In the genomic region with DNA sequence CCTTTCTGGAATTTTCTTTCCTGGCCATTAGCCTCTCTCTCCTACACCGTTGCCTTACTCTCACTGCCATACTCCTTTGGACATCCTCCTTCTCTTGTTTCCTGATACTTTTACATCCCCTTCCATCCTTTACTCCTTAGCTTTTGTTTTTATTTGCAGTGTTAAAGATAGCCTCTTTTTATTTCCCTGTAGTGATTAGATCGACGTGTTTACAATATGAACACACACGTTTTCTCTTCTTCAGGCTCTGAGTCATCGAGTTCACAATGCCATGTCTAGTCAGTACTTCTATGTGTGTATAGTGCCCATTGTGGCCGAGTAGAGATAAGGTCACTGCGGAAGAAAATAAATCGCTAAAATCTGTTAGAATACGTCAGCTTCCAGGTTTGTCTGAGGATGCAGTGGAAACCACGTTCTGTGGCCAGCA, we compare ENCODE assay signal across 2 cellular contexts.
TF ChIP-seq lines count a peak whose summit lies in the region.

No MANE protein-coding gene starts in this region.

TF ChIP-seq in A549, 52 proteins besides CTCF, POLR2A, EP300 and RAD21 (continued from another document):
- TF ChIP-seq, protein P1, sequence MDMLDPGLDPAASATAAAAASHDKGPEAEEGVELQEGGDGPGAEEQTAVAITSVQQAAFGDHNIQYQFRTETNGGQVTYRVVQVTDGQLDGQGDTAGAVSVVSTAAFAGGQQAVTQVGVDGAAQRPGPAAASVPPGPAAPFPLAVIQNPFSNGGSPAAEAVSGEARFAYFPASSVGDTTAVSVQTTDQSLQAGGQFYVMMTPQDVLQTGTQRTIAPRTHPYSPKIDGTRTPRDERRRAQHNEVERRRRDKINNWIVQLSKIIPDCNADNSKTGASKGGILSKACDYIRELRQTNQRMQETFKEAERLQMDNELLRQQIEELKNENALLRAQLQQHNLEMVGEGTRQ (IDR thresholded peaks at IDR 0.05): no peak
- no peak for TF ChIP-seq HEYL (CRISPR knock-in tag; IDR thresholded peaks at IDR 0.05)
- TF ChIP-seq CBX2 (IDR thresholded peaks at IDR 0.05; ENCODE audit: borderline replicate concordance, low read depth): no peak
- no peak for TF ChIP-seq ESRRA (IDR thresholded peaks at IDR 0.05; ENCODE audit: borderline replicate concordance, low read length)
- TF ChIP-seq JUNB (IDR thresholded peaks at IDR 0.05): 0 out of 2 replicates have a peak, but pooled peaks have one; percentile 47
- no peak for TF ChIP-seq NPAS2 (CRISPR knock-in tag; IDR thresholded peaks at IDR 0.05; ENCODE audit: borderline replicate concordance)
- no peak for TF ChIP-seq ZSCAN20 (CRISPR knock-in tag; IDR thresholded peaks at IDR 0.05)
- no peak for TF ChIP-seq HOXA7 (CRISPR knock-in tag; IDR thresholded peaks at IDR 0.05)
- no peak for TF ChIP-seq ZC3H11A (IDR thresholded peaks at IDR 0.05)
- TF ChIP-seq FOSL2 (IDR thresholded peaks at IDR 0.05): 0 out of 2 replicates have a peak, but pooled peaks have one; percentile 26
- peak; percentile 92 for TF ChIP-seq FOSL2 (CRISPR knock-in tag; IDR thresholded peaks at IDR 0.05)
- no peak for TF ChIP-seq BHLHE40 (IDR thresholded peaks at IDR 0.05; ENCODE audit: low read depth, low read length)
- TF ChIP-seq CBX8 (IDR thresholded peaks at IDR 0.05): no peak
- no peak for TF ChIP-seq RNF2 (IDR thresholded peaks at IDR 0.05; ENCODE audit: borderline replicate concordance, low read depth)
- TF ChIP-seq MAFK (IDR thresholded peaks at IDR 0.05; ENCODE audit: partially characterized antibody): peak; percentile 35
- TF ChIP-seq CHD2 (IDR thresholded peaks at IDR 0.05; ENCODE audit: low read length, partially characterized antibody): no peak
- TF ChIP-seq, protein P2, sequence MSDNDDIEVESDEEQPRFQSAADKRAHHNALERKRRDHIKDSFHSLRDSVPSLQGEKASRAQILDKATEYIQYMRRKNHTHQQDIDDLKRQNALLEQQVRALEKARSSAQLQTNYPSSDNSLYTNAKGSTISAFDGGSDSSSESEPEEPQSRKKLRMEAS (IDR thresholded peaks at IDR 0.05): no peak
- TF ChIP-seq NR3C1 (IDR thresholded peaks at IDR 0.05): no peak
- TF ChIP-seq RFX5 (IDR thresholded peaks at IDR 0.05): no peak
- peak; percentile 44 for TF ChIP-seq SMC3 (IDR thresholded peaks at IDR 0.05)
- TF ChIP-seq, protein P3, sequence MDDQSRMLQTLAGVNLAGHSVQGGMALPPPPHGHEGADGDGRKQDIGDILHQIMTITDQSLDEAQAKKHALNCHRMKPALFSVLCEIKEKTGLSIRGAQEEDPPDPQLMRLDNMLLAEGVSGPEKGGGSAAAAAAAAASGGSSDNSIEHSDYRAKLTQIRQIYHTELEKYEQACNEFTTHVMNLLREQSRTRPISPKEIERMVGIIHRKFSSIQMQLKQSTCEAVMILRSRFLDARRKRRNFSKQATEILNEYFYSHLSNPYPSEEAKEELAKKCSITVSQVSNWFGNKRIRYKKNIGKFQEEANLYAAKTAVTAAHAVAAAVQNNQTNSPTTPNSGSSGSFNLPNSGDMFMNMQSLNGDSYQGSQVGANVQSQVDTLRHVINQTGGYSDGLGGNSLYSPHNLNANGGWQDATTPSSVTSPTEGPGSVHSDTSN (IDR thresholded peaks at IDR 0.05): no peak
TF ChIP-seq in A549: peak in this region for 8.

TF ChIP-seq in HEK293, 187 proteins besides CTCF, POLR2A, EP300 and RAD21 (continued from another document):
- TF ChIP-seq ZNF600 (tag by site-specific recombination; IDR thresholded peaks at IDR 0.05) (no peak), SP7 (tag by site-specific recombination; IDR thresholded peaks at IDR 0.05) (0 out of 2 replicates have a peak, but pooled peaks have one; percentile 21), ZNF629 (tag by site-specific recombination; IDR thresholded peaks at IDR 0.05) (peak; percentile 66), ZFHX2 (tag by site-specific recombination; conservative IDR thresholded peaks at IDR 0.05) (no peak), ZEB2 (tag by site-specific recombination; IDR thresholded peaks at IDR 0.05) (0 out of 2 replicates have a peak, but pooled peaks have one; percentile 48), ZNF768 (tag by site-specific recombination; IDR thresholded peaks at IDR 0.05) (no peak), FEZF1 (tag by site-specific recombination; IDR thresholded peaks at IDR 0.05) (0 out of 2 replicates have a peak, but pooled peaks have one; percentile 10), ZFP37 (tag by site-specific recombination; IDR thresholded peaks at IDR 0.05) (peak; percentile 45; the same call in 1 of the 2 replicates), ZNF677 (tag by site-specific recombination; IDR thresholded peaks at IDR 0.05) (no peak), PRDM1 (tag by site-specific recombination; IDR thresholded peaks at IDR 0.05) (peak; percentile 80), SALL2 (tag by site-specific recombination; IDR thresholded peaks at IDR 0.05; ENCODE audit: borderline replicate concordance) (no peak), ZNF391 (tag by site-specific recombination; IDR thresholded peaks at IDR 0.05; ENCODE audit: borderline replicate concordance, low read depth) (no peak), ZBTB7A (tag by site-specific recombination; IDR thresholded peaks at IDR 0.05; ENCODE audit: low read depth) (no peak), ZNF366 (tag by site-specific recombination; conservative IDR thresholded peaks at IDR 0.05) (peak; percentile 47), SCRT1 (tag by site-specific recombination; IDR thresholded peaks at IDR 0.05; ENCODE audit: borderline replicate concordance) (no peak), ZNF266 (tag by site-specific recombination; IDR thresholded peaks at IDR 0.05; ENCODE audit: low read depth) (no peak), TCF7L2 (IDR thresholded peaks at IDR 0.05; ENCODE audit: borderline replicate concordance, low read depth, low read length) (no peak), ZNF777 (tag by site-specific recombination; IDR thresholded peaks at IDR 0.05; ENCODE audit: borderline replicate concordance) (no peak), MYNN (tag by site-specific recombination; IDR thresholded peaks at IDR 0.05; ENCODE audit: borderline replicate concordance) (no peak), ZNF610 (tag by site-specific recombination; IDR thresholded peaks at IDR 0.05; ENCODE audit: borderline replicate concordance) (no peak), ZFP69B (tag by site-specific recombination; IDR thresholded peaks at IDR 0.05) (peak; percentile 27; the same call in 1 of the 2 replicates)
- TF ChIP-seq, protein P4, sequence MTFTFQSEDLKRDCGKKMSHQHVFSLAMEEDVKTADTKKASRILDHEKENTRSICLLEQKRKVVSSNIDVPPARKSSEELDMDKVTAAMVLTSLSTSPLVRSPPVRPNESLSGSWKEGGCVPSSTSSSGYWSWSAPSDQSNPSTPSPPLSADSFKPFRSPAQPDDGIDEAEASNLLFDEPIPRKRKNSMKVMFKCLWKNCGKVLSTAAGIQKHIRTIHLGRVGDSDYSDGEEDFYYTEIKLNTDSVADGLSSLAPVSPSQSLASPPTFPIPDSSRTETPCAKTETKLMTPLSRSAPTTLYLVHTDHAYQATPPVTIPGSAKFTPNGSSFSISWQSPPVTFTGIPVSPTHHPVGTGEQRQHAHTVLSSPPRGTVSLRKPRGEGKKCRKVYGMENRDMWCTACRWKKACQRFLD (tag by site-specific recombination; IDR thresholded peaks at IDR 0.05): no peak
- TF ChIP-seq, protein P5, sequence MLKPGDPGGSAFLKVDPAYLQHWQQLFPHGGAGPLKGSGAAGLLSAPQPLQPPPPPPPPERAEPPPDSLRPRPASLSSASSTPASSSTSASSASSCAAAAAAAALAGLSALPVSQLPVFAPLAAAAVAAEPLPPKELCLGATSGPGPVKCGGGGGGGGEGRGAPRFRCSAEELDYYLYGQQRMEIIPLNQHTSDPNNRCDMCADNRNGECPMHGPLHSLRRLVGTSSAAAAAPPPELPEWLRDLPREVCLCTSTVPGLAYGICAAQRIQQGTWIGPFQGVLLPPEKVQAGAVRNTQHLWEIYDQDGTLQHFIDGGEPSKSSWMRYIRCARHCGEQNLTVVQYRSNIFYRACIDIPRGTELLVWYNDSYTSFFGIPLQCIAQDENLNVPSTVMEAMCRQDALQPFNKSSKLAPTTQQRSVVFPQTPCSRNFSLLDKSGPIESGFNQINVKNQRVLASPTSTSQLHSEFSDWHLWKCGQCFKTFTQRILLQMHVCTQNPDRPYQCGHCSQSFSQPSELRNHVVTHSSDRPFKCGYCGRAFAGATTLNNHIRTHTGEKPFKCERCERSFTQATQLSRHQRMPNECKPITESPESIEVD (tag by site-specific recombination; IDR thresholded peaks at IDR 0.05): no peak
- TF ChIP-seq, protein P6, sequence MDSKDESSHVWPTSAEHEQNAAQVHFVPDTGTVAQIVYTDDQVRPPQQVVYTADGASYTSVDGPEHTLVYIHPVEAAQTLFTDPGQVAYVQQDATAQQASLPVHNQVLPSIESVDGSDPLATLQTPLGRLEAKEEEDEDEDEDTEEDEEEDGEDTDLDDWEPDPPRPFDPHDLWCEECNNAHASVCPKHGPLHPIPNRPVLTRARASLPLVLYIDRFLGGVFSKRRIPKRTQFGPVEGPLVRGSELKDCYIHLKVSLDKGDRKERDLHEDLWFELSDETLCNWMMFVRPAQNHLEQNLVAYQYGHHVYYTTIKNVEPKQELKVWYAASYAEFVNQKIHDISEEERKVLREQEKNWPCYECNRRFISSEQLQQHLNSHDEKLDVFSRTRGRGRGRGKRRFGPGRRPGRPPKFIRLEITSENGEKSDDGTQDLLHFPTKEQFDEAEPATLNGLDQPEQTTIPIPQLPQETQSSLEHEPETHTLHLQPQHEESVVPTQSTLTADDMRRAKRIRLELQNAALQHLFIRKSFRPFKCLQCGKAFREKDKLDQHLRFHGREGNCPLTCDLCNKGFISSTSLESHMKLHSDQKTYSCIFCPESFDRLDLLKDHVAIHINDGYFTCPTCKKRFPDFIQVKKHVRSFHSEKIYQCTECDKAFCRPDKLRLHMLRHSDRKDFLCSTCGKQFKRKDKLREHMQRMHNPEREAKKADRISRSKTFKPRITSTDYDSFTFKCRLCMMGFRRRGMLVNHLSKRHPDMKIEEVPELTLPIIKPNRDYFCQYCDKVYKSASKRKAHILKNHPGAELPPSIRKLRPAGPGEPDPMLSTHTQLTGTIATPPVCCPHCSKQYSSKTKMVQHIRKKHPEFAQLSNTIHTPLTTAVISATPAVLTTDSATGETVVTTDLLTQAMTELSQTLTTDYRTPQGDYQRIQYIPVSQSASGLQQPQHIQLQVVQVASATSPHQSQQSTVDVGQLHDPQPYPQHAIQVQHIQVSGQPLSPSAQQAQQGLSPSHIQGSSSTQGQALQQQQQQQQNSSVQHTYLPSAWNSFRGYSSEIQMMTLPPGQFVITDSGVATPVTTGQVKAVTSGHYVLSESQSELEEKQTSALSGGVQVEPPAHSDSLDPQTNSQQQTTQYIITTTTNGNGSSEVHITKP (tag by site-specific recombination; IDR thresholded peaks at IDR 0.05): no peak
